In the genomic region with DNA sequence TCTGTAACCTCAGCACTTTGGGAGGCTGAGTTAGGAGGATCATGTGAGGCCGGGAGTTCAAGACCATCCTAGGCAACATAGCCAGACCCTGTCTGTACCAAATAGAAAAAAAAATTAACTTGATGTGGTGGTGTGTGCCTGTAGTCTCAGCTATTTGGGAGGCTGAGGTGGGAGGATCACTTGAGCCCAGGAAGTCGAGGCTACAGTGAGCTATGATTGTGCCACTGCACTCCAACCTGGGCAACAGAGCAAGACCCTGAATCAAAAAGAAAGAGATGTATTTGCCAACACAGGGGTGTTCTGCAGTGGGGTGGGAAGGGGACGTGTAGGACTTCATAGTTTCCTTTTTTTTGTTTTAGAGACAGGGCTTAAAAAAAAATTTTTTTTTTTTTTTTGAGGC, we compare ENCODE assay signal across 8 cellular contexts. TPM values are rescaled to one million over a fixed set of nuclear protein-coding genes. Genes with fewer than 3 reads are reported as not detected.
DNase-seq lines count a peak whose midpoint lies in the region; ATAC-seq, FAIRE-seq and TF ChIP-seq lines count a peak whose summit lies in the region.
"Not testable (repeated sequence)": the region's sequence is repeated elsewhere in the genome, so short reads cannot be mapped to it uniquely, and the experiment has no call there.

No MANE protein-coding gene starts in this region.

- H2BK5ac ChIP-seq in IMR-90 (ENCODE audit: low read depth, low read length, poor library complexity, severe bottlenecking), result not testable (repeated sequence)

- not testable (repeated sequence) for H3K18ac ChIP-seq in IMR-90 (ENCODE audit: low read depth, low read length)

- H2AK5ac ChIP-seq in IMR-90 (ENCODE audit: low read depth, low read length), result not testable (repeated sequence)

- H3K4ac ChIP-seq in IMR-90 (ENCODE audit: low read depth, low read length), result not testable (repeated sequence)

- CTCF ChIA-PET in IMR-90 (lab: Yijun Ruan, JAX), result interaction anchor here (0.6 kb wide), 1 partner anchor 16 kb away, joined by 3 read pairs; no protein-coding TSS in a partner anchor
- CTCF ChIA-PET in K562 (lab: Yijun Ruan, JAX; ENCODE audit: low intra/inter-chr PET ratio), result interaction anchor here (0.6 kb wide), 1 partner anchor 37 kb away, joined by 3 read pairs; no protein-coding TSS in a partner anchor

- H3K4me3 Mint-ChIP-seq in endothelial cell (ENCODE audit: unreplicated experiment) (peak overlapping the region; percentile 44), glutamatergic neuron (ENCODE audit: unreplicated experiment) (peak overlapping the region; percentile 30)
- H3K4me3 Mint-ChIP-seq in neural progenitor cell, result not testable (repeated sequence)

- not testable (repeated sequence) for TF ChIP-seq CTCF in IMR-90 (conservative IDR thresholded peaks at IDR 0.05; ENCODE audit: low read depth, low read length); RWPE2 (IDR thresholded peaks at IDR 0.05; ENCODE audit: poor library complexity, severe bottlenecking); K562 (IDR thresholded peaks at IDR 0.05 in 2 of 3, conservative IDR thresholded peaks at IDR 0.05 in 1 of 3; ENCODE audit: insufficient read depth in 2 of 3, low read depth in 1 of 3, low read length in 3 of 3); endothelial cell (IDR thresholded peaks at IDR 0.05; ENCODE audit: unreplicated experiment); glutamatergic neuron (IDR thresholded peaks at IDR 0.05; ENCODE audit: partially characterized antibody, unreplicated experiment); neural progenitor cell (IDR thresholded peaks at IDR 0.05)

- POLR2A ChIA-PET in IMR-90 (lab: Charles Lee; ENCODE audit: unreplicated experiment) (interaction anchor here (0.6 kb wide), 1 partner anchor 10 kb away, joined by 5 read pairs; no protein-coding TSS in a partner anchor), K562 (lab: Yijun Ruan, JAX) (interaction anchor here (0.6 kb wide), 2 partner anchors 9 to 48 kb away, joined by 3 read pairs; no protein-coding TSS in a partner anchor)

- not testable (repeated sequence) for H2BK120ac ChIP-seq in IMR-90 (ENCODE audit: low read depth, low read length)

- H3K36me3 Mint-ChIP-seq in endothelial cell (ENCODE audit: low read depth, unreplicated experiment) (peaks cover 24% of the 10 kb centered on the region), neural progenitor cell (peaks cover 19% of the 10 kb centered on the region)
- H3K36me3 Mint-ChIP-seq in glutamatergic neuron (ENCODE audit: unreplicated experiment), result not testable (repeated sequence)

- H3K4me1 Mint-ChIP-seq in endothelial cell (ENCODE audit: unreplicated experiment) (peaks cover 36% of the 10 kb centered on the region), glutamatergic neuron (ENCODE audit: low read depth, unreplicated experiment) (peaks cover 14% of the 10 kb centered on the region), neural progenitor cell (peaks cover 16% of the 10 kb centered on the region)

- not testable (repeated sequence) for H3K4me2 ChIP-seq in IMR-90 (ENCODE audit: low read depth, low read length); K562 (ENCODE audit: insufficient read depth, low read length); neural progenitor cell

- TF ChIP-seq POLR2A in IMR-90 (IDR thresholded peaks at IDR 0.05; ENCODE audit: low read depth, low read length); K562 (conservative IDR thresholded peaks at IDR 0.05): not testable (repeated sequence)

- WGBS in IMR-90 (ENCODE audit: extremely low coverage in 2 of 2, insufficient read length in 1 of 2), 2 experiments, result no CpG with 5 or more reads among the region's 3 CpGs
- WGBS in K562 (ENCODE audit: insufficient coverage, low coverage, missing lambda C conversion rate), result 96% methylated on average over 3 of the region's 3 CpGs
- WGBS in mesodermal cell (ENCODE audit: insufficient coverage in 2 of 2), 2 experiments, result 97 to 100% methylated on average over 1 to 2 of the region's 3 CpGs

- H3K23ac ChIP-seq in IMR-90 (ENCODE audit: low read depth, low read length), result not testable (repeated sequence)

- not testable (repeated sequence) for H3K56ac ChIP-seq in IMR-90 (ENCODE audit: extremely low read depth, insufficient read depth, low read length)

- not testable (repeated sequence) for H3K9ac ChIP-seq in IMR-90 (ENCODE audit: low read depth, low read length); K562 (ENCODE audit: insufficient read depth in 1 of 2, low read depth in 2 of 2, low read length in 2 of 2); neural progenitor cell

- H3K36me3 ChIP-seq in IMR-90 (ENCODE audit: control insufficient read depth, insufficient read depth, low read length), result peaks cover 46% of the 10 kb centered on the region
- H3K36me3 ChIP-seq in RWPE2 (ENCODE audit: low read depth), result peaks cover 84% of the 10 kb centered on the region
- peaks cover 65% of the 10 kb centered on the region for H3K36me3 ChIP-seq in K562 (ENCODE audit: control insufficient read depth, insufficient read depth, low read length)
- peaks cover 92% of the 10 kb centered on the region for H3K36me3 ChIP-seq in mesodermal cell (ENCODE audit: control insufficient read depth, insufficient read depth, low read length)
- not testable (repeated sequence) for H3K36me3 ChIP-seq in neural progenitor cell

- H3K79me2 ChIP-seq in K562 (ENCODE audit: control insufficient read depth, insufficient read depth, low read length), result peaks cover 72% of the 10 kb centered on the region
- peaks cover 58% of the 10 kb centered on the region for H3K79me2 ChIP-seq in neural progenitor cell (ENCODE audit: low read depth)

- not testable (repeated sequence) for TF ChIP-seq RAD21 in IMR-90 (IDR thresholded peaks at IDR 0.05; ENCODE audit: low read length); K562 (CRISPR knock-in tag; conservative IDR thresholded peaks at IDR 0.05 in 1 of 2, IDR thresholded peaks at IDR 0.05 in 1 of 2)

- H4K91ac ChIP-seq in IMR-90 (ENCODE audit: insufficient read depth, low read depth, low read length), result not testable (repeated sequence)

- dilution Hi-C loops in IMR-90 (cut with HindIII; ENCODE audit: low sequenced_read_pairs, unreplicated experiment), result not testable (repeated sequence)

- H4K20me1 ChIP-seq in IMR-90 (ENCODE audit: insufficient read depth, low read length), result peaks cover 84% of the 10 kb centered on the region
- peaks cover 17% of the 10 kb centered on the region for H4K20me1 ChIP-seq in K562 (replicated peaks; ENCODE audit: control insufficient read depth, insufficient read depth, low read length)
- peaks cover 88% of the 10 kb centered on the region for H4K20me1 ChIP-seq in neural progenitor cell (ENCODE audit: low read depth)

- peaks cover 0 to 75% of the 10 kb centered on the region in 2 experiments; a peak in 3 of 4 replicates for H3K79me1 ChIP-seq in IMR-90 (ENCODE audit: low read depth in 1 of 2, low read length in 2 of 2)

- not testable (repeated sequence) for BruUV-seq in IMR-90 (replicated peaks; lab: Mats Ljungman, UMichigan); K562 (replicated peaks; lab: Mats Ljungman, UMichigan)

- not testable (repeated sequence) for H3K4me3 ChIP-seq in IMR-90 (ENCODE audit: insufficient read depth, low read depth, low read length); RWPE2 (ENCODE audit: severe bottlenecking); K562; mesodermal cell (ENCODE audit: extremely low read depth, insufficient read depth, low read length, poor library complexity, severe bottlenecking); neural progenitor cell

- H3K14ac ChIP-seq in IMR-90 (replicated peaks; ENCODE audit: low read depth, low read length), result not testable (repeated sequence)

- not testable (repeated sequence) for ATAC-seq in IMR-90 (ENCODE audit: low read depth); RWPE2 (ENCODE audit: low read depth); K562

- not testable (repeated sequence) for H2BK15ac ChIP-seq in IMR-90 (ENCODE audit: low read depth, low read length)

- not testable (repeated sequence) for H3K9me3 ChIP-seq in IMR-90 (ENCODE audit: control insufficient read depth, insufficient read depth, low read length); RWPE2 (ENCODE audit: severe bottlenecking); K562 (replicated peaks; ENCODE audit: control insufficient read depth, insufficient read depth, low read depth, low read length); mesodermal cell (ENCODE audit: control insufficient read depth, low read length); neural progenitor cell (ENCODE audit: low read depth)

- TF ChIP-seq EP300 in K562 (IDR thresholded peaks at IDR 0.05; ENCODE audit: low read length), result not testable (repeated sequence)

- peaks cover 25% of the 10 kb centered on the region for H3F3A ChIP-seq in neural progenitor cell (ENCODE audit: low read depth)

- H3K27me3 Mint-ChIP-seq in endothelial cell (ENCODE audit: unreplicated experiment), result peaks cover 16% of the 10 kb centered on the region
- peaks cover 13% of the 10 kb centered on the region for H3K27me3 Mint-ChIP-seq in glutamatergic neuron (ENCODE audit: unreplicated experiment)
- not testable (repeated sequence) for H3K27me3 Mint-ChIP-seq in neural progenitor cell (ENCODE audit: insufficient read depth, low read depth)

- not testable (repeated sequence) for H3K9me3 Mint-ChIP-seq in endothelial cell (ENCODE audit: unreplicated experiment); neural progenitor cell
- H3K9me3 Mint-ChIP-seq in glutamatergic neuron (ENCODE audit: unreplicated experiment), result peaks cover 13% of the 10 kb centered on the region

- H3K9me1 ChIP-seq in IMR-90 (ENCODE audit: insufficient read depth, low read length), result peaks cover 19% of the 10 kb centered on the region
- H3K9me1 ChIP-seq in K562 (ENCODE audit: control insufficient read depth, insufficient read depth, low read length), result not testable (repeated sequence)

- H4K5ac ChIP-seq in IMR-90 (ENCODE audit: low read depth, low read length), result not testable (repeated sequence)

- H4K8ac ChIP-seq in IMR-90 (ENCODE audit: low read depth in 2 of 2, low read length in 2 of 2), result not testable (repeated sequence)

- 0 out of 2 replicates have a peak overlapping the region, but pooled peaks have one; percentile 1 for H3K27ac ChIP-seq in IMR-90 (ENCODE audit: insufficient read depth, low read length)
- peak overlapping the region; percentile 99 for H3K27ac ChIP-seq in RWPE2 (ENCODE audit: poor library complexity, severe bottlenecking)
- H3K27ac ChIP-seq in K562 (ENCODE audit: extremely low read depth, low read depth, low read length); neural progenitor cell: not testable (repeated sequence)
- H3K27ac ChIP-seq in mesodermal cell (ENCODE audit: low read depth, low read length, severe bottlenecking), result peak overlapping the region; percentile 16

- H2BK20ac ChIP-seq in IMR-90 (ENCODE audit: low read depth, low read length), result not testable (repeated sequence)

- H3K4me1 ChIP-seq in IMR-90 (ENCODE audit: control insufficient read depth, insufficient read depth, low read length) (peaks cover 19% of the 10 kb centered on the region), RWPE2 (ENCODE audit: insufficient read depth, poor library complexity, severe bottlenecking) (peaks cover 33% of the 10 kb centered on the region), K562 (replicated peaks in 1 of 2; ENCODE audit: control insufficient read depth in 2 of 2, insufficient read depth in 2 of 2, low read length in 2 of 2) (peaks cover 23 to 54% of the 10 kb centered on the region in 2 experiments), mesodermal cell (ENCODE audit: control insufficient read depth, insufficient read depth, low read length, poor library complexity, severe bottlenecking) (peaks cover 34% of the 10 kb centered on the region), neural progenitor cell (peaks cover 20% of the 10 kb centered on the region)

- intact Hi-C loops in IMR-90 (cut with micrococcal nuclease); K562 (cut with micrococcal nuclease): not testable (repeated sequence)

- in situ Hi-C loops in IMR-90 (cut with MboI; ENCODE audit: low sequenced_read_pairs); K562 (cut with MboI): not testable (repeated sequence)

- H2AFZ ChIP-seq in IMR-90 (replicated peaks; ENCODE audit: low read length, poor library complexity); K562 (ENCODE audit: low read depth, low read length); neural progenitor cell (replicated peaks): not testable (repeated sequence)

- H3K27me3 ChIP-seq in IMR-90 (ENCODE audit: control insufficient read depth, insufficient read depth, low read length); RWPE2 (ENCODE audit: insufficient read depth, poor library complexity, severe bottlenecking); K562 (ENCODE audit: control insufficient read depth in 2 of 2, insufficient read depth in 2 of 2, low read length in 2 of 2); neural progenitor cell: not testable (repeated sequence)

- H2AK9ac ChIP-seq in IMR-90 (replicated peaks; ENCODE audit: low read depth, low read length, poor library complexity), result not testable (repeated sequence)

- peak overlapping the region; percentile 57 for H3K27ac Mint-ChIP-seq in endothelial cell (ENCODE audit: unreplicated experiment)
- not testable (repeated sequence) for H3K27ac Mint-ChIP-seq in glutamatergic neuron (ENCODE audit: unreplicated experiment)
- H3K27ac Mint-ChIP-seq in neural progenitor cell, result peak overlapping the region; percentile 21

- DNase-seq in ELF-1 (ENCODE audit: low read depth, low spot score), result peak; percentile 11
- not testable (repeated sequence) for DNase-seq in IMR-90; RWPE2 (ENCODE audit: low spot score); K562 (ENCODE audit: extremely low read depth in 1 of 4, low spot score in 3 of 4); endothelial cell (ENCODE audit: low spot score); glutamatergic neuron; neural progenitor cell (ENCODE audit: low spot score)

- FAIRE-seq in K562 (lab: Jason Lieb, UNC), result not testable (repeated sequence)

RNA-seq across cellular contexts. Expression of a gene that starts 9.0 kb away (rescaled TPM):
- 118 and 137 TPM in 2 replicates for total RNA-seq in IMR-90 (2012; rRNA removed)
- 277 and 353 TPM in 2 replicates for polyA plus RNA-seq in IMR-90 (2012; rRNA removed)
- polyA plus RNA-seq in IMR-90 (2012; cell fraction: cytosol; rRNA removed), result 217 and 436 TPM in 2 replicates
- 131 and 368 TPM in 2 replicates for polyA plus RNA-seq in IMR-90 (2012; cell fraction: nucleus; rRNA removed; ENCODE audit: low replicate concordance)
- total RNA-seq in K562 (2011; cell fraction: chromatin; rRNA removed; ENCODE audit: low replicate concordance), result 24.2 and 122 TPM in 2 replicates
- total RNA-seq in K562 (2011; cell fraction: nucleolus; rRNA removed), result 145 and 156 TPM in 2 replicates
- total RNA-seq in K562 (2011; cell fraction: nucleoplasm; rRNA removed), result 58.0 and 62.1 TPM in 2 replicates
- 265 and 319 TPM in 2 replicates for total RNA-seq in K562 (2014; rRNA removed)
- 20.9 and 29.5 TPM in 2 replicates for total RNA-seq in K562 (2014; rRNA removed; fragmentation: Illumina TruSeq; extraction: Trizol)
- total RNA-seq in K562 (2015; rRNA removed; fragmentation: Illumina TruSeq; extraction: Trizol), result 95.1 and 107 TPM in 2 replicates
- 414 and 417 TPM in 2 replicates for total RNA-seq in K562 (2021)
- 38.7 and 106 TPM in 2 replicates for polyA plus RNA-seq in K562 (2011; rRNA removed)
- polyA plus RNA-seq in K562 (2011; cell fraction: cytosol; rRNA removed), result 83.6 and 256 TPM in 2 replicates
- 66.4 and 105 TPM in 2 replicates for polyA plus RNA-seq in K562 (2011; cell fraction: nucleus; rRNA removed)
- polyA plus RNA-seq in K562 (2012), result 253 and 255 TPM in 2 replicates
- polyA plus RNA-seq in K562 (2014; fragmentation: Illumina TruSeq; extraction: Trizol), result 64.1 and 142 TPM in 2 replicates
- polyA plus RNA-seq in K562 (2014; fragmentation: Nextera tagmentation; extraction: Ambion mirVana), result 1 to 10 TPM in 1 of 2 experiments, under 1 TPM in 1; 0.70 to 1.2 TPM
- 186 and 202 TPM in 2 replicates for polyA plus RNA-seq in K562 (2014; rRNA removed)
- polyA minus RNA-seq in K562 (2011; rRNA and poly(A)+ RNA removed), result 23.1 and 29.3 TPM in 2 replicates
- 186 and 269 TPM in 2 replicates for polyA minus RNA-seq in K562 (2011; cell fraction: cytosol; rRNA and poly(A)+ RNA removed)
- polyA minus RNA-seq in K562 (2011; cell fraction: nucleus; rRNA and poly(A)+ RNA removed), result 66.0 and 87.2 TPM in 2 replicates
- 1,785 TPM for total RNA-seq in endothelial cell (ENCODE audit: unreplicated experiment)
- total RNA-seq in glutamatergic neuron (ENCODE audit: unreplicated experiment), result 749 TPM
- 711 TPM for polyA plus RNA-seq in mesodermal cell (2013, experiment 1 of 2)
- polyA plus RNA-seq in mesodermal cell (2013, experiment 2 of 2), result 587 TPM
- 76.3 and 256 TPM in 2 replicates for total RNA-seq in neural progenitor cell (ENCODE audit: low replicate concordance)
